ENCODE assay signal across 1 cellular context in genomic region chr20:56805966-56806365, GRCh38.
TF ChIP-seq lines count a peak whose summit lies in the region.

No MANE protein-coding gene starts in this region.

TF ChIP-seq in SK-N-SH, 30 proteins besides CTCF, POLR2A, EP300 and RAD21:
- no peak for TF ChIP-seq RCOR1 (IDR thresholded peaks at IDR 0.05; ENCODE audit: low read length)
- no peak for TF ChIP-seq ZBTB33 (IDR thresholded peaks at IDR 0.05; ENCODE audit: borderline replicate concordance, low read depth)
- TF ChIP-seq CHD2 (IDR thresholded peaks at IDR 0.05; ENCODE audit: low read length, partially characterized antibody): no peak
- no peak for TF ChIP-seq NRF1 (IDR thresholded peaks at IDR 0.05; ENCODE audit: low read depth, low read length)
- TF ChIP-seq POLR2AphosphoS5 (IDR thresholded peaks at IDR 0.05; ENCODE audit: low read depth, low read length): no peak
- TF ChIP-seq MEF2A (IDR thresholded peaks at IDR 0.05; ENCODE audit: borderline replicate concordance, low read depth): no peak
- TF ChIP-seq, protein P1, sequence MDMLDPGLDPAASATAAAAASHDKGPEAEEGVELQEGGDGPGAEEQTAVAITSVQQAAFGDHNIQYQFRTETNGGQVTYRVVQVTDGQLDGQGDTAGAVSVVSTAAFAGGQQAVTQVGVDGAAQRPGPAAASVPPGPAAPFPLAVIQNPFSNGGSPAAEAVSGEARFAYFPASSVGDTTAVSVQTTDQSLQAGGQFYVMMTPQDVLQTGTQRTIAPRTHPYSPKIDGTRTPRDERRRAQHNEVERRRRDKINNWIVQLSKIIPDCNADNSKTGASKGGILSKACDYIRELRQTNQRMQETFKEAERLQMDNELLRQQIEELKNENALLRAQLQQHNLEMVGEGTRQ (IDR thresholded peaks at IDR 0.05; ENCODE audit: borderline replicate concordance, low read depth, low read length): no peak
- no peak for TF ChIP-seq FOXJ3 (CRISPR knock-in tag; IDR thresholded peaks at IDR 0.05)
- TF ChIP-seq, protein P2, sequence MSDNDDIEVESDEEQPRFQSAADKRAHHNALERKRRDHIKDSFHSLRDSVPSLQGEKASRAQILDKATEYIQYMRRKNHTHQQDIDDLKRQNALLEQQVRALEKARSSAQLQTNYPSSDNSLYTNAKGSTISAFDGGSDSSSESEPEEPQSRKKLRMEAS (IDR thresholded peaks at IDR 0.05; ENCODE audit: low read depth): no peak
- no peak for TF ChIP-seq YY1 (IDR thresholded peaks at IDR 0.05; ENCODE audit: low read depth)
- no peak for TF ChIP-seq USF1 (IDR thresholded peaks at IDR 0.05; ENCODE audit: borderline replicate concordance, low read depth)
- TF ChIP-seq RFX5 (IDR thresholded peaks at IDR 0.05; ENCODE audit: low read length): no peak
- TF ChIP-seq TCF12 (IDR thresholded peaks at IDR 0.05): no peak
- TF ChIP-seq TAF1 (IDR thresholded peaks at IDR 0.05; ENCODE audit: borderline replicate concordance, low read depth, low read length): no peak
- no peak for TF ChIP-seq JUND (IDR thresholded peaks at IDR 0.05)
